22 cellular contexts compared by ENCODE assay signal in genomic region chr6:87214831-87215230, GRCh38. TPM values are rescaled to one million over a fixed set of nuclear protein-coding genes. Genes with fewer than 3 reads are reported as not detected.
A peak's percentile ranks its signal among the peaks of the same experiment; 100 is the strongest.
DNase-seq lines count a peak whose midpoint lies in the region; ATAC-seq, FAIRE-seq and TF ChIP-seq lines count a peak whose summit lies in the region.
"Had no signal": no experiment of that assay in that cellular context is flagged by ENCODE, and none has a peak within 500 bp of the region (broad histone marks: within the 10 kb centered on the region; RNA-seq: fewer than 3 reads in every experiment).

No MANE protein-coding gene starts in this region.

- ATAC-seq in HepG2: no peak
- ATAC-seq: A549 had no signal

- H3K4me3 Mint-ChIP-seq in Calu3 (ENCODE audit: low read depth, unreplicated experiment) (peak overlapping the region; percentile 64), mesothelial cell of epicardium (no peak overlapping the region)
- H3K4me3 Mint-ChIP-seq: CD4-positive, alpha-beta memory T cell had no signal

- intact Hi-C loops in Calu3 (cut with micrococcal nuclease; ENCODE audit: unreplicated experiment) (no loop called here), HepG2 (cut with micrococcal nuclease; ENCODE audit: unreplicated experiment) (no loop called here)

- H3K36me3 ChIP-seq in HUES48 (ENCODE audit: control insufficient read depth, insufficient read depth, low read length) (peaks cover 43% of the 10 kb centered on the region), smooth muscle cell (ENCODE audit: low read depth) (peaks cover 16% of the 10 kb centered on the region), HepG2 (replicated peaks in 1 of 2; ENCODE audit: control insufficient read depth in 1 of 2, insufficient read depth in 2 of 2, low read length in 2 of 2) (peaks cover 4 to 33% of the 10 kb centered on the region in 2 experiments)

- H3K4me1 Mint-ChIP-seq in Calu3 (ENCODE audit: low read depth, unreplicated experiment): peaks cover 28% of the 10 kb centered on the region
- H3K4me1 Mint-ChIP-seq in mesothelial cell of epicardium: peaks cover 14% of the 10 kb centered on the region

- H3K9me3 Mint-ChIP-seq in Calu3 (ENCODE audit: low read depth, unreplicated experiment): no peaks in the 10 kb centered on the region
- H3K9me3 Mint-ChIP-seq in mesothelial cell of epicardium: no peaks in the 10 kb centered on the region
- H3K9me3 Mint-ChIP-seq: CD4-positive, alpha-beta memory T cell had no signal

- H3K4me3 ChIP-seq in HUES48 (ENCODE audit: low read depth, low read length) (no peak overlapping the region), smooth muscle cell (no peak overlapping the region), HepG2 (replicated peaks in 1 of 3; ENCODE audit: insufficient read depth in 1 of 3, low read depth in 2 of 3, low read length in 3 of 3) (no peak overlapping the region)
- H3K4me3 ChIP-seq: A549; BLaER1 treated with 17β-estradiol and CSF1 and Interleukin-3, amounts not matched to agents 10 nM and 100 nM; SK-N-MC had no signal

- TF ChIP-seq POLR2A in HepG2 (IDR thresholded peaks at IDR 0.05; ENCODE audit: insufficient read depth in 1 of 2, low read depth in 2 of 2, low read length in 2 of 2): no peak

- no peak overlapping the region for H3K4me2 ChIP-seq in smooth muscle cell
- no peak overlapping the region for H3K4me2 ChIP-seq in HepG2 (ENCODE audit: low read depth, low read length)
- H3K4me2 ChIP-seq: A549; BLaER1 treated with 17β-estradiol and CSF1 and Interleukin-3, amounts not matched to agents 10 nM and 100 nM had no signal

- H3K9ac ChIP-seq in HUES48 (ENCODE audit: low read depth, low read length) (no peak overlapping the region), smooth muscle cell (ENCODE audit: low read depth) (no peak overlapping the region), HepG2 (ENCODE audit: insufficient read depth, low read depth, low read length) (no peak overlapping the region)
- H3K9ac ChIP-seq: BLaER1 treated with 17β-estradiol and CSF1 and Interleukin-3, amounts not matched to agents 10 nM and 100 nM had no signal

- H3K27me3 Mint-ChIP-seq in Calu3 (ENCODE audit: unreplicated experiment): no peaks in the 10 kb centered on the region
- H3K27me3 Mint-ChIP-seq in mesothelial cell of epicardium (ENCODE audit: low read depth): no peaks in the 10 kb centered on the region
- H3K27me3 Mint-ChIP-seq: CD4-positive, alpha-beta memory T cell had no signal

- in situ Hi-C loops in HepG2 (cut with HindIII; ENCODE audit: extremely low pct_ligation_motif_present, low pct_unique_long_range_greater_than_20kb): no loop called here

- TF ChIP-seq EP300 in HepG2 (IDR thresholded peaks at IDR 0.05; ENCODE audit: low read depth in 2 of 2, low read length in 2 of 2) (no peak), HepG2 (CRISPR knock-in tag; IDR thresholded peaks at IDR 0.05; ENCODE audit: borderline replicate concordance) (no peak)

- H3K4me1 ChIP-seq in HUES48 (ENCODE audit: control insufficient read depth, insufficient read depth, low read length): peaks cover 50% of the 10 kb centered on the region
- peaks cover 6% of the 10 kb centered on the region for H3K4me1 ChIP-seq in smooth muscle cell (ENCODE audit: low read depth)
- H3K4me1 ChIP-seq in HepG2 (ENCODE audit: insufficient read depth, low read length): peaks cover 26% of the 10 kb centered on the region
- H3K4me1 ChIP-seq: A549 had no signal

- H3K36me3 Mint-ChIP-seq in Calu3 (ENCODE audit: insufficient read depth, unreplicated experiment): peaks cover 21% of the 10 kb centered on the region
- peaks cover 16% of the 10 kb centered on the region for H3K36me3 Mint-ChIP-seq in mesothelial cell of epicardium

- H3K9me3 ChIP-seq in HUES48 (ENCODE audit: control insufficient read depth, insufficient read depth, low read length): no peaks in the 10 kb centered on the region
- no peaks in the 10 kb centered on the region for H3K9me3 ChIP-seq in smooth muscle cell (replicated peaks; ENCODE audit: low read depth)
- no peaks in the 10 kb centered on the region for H3K9me3 ChIP-seq in HepG2 (ENCODE audit: low read length)
- H3K9me3 ChIP-seq: A549; BLaER1 treated with 17β-estradiol and CSF1 and Interleukin-3, amounts not matched to agents 10 nM and 100 nM had no signal

- CTCF ChIA-PET in Calu3 (lab: Charles Lee) (interaction anchor here (0.7 to 1.2 kb wide), 2 partner anchors 83 to 148 kb away, joined by 3 read pairs; no protein-coding TSS in a partner anchor), HepG2 (lab: Yijun Ruan, JAX; ENCODE audit: low intra/inter-chr PET ratio, low total read pairs) (no interaction called here)

- no peak for TF ChIP-seq RAD21 in HepG2 (CRISPR knock-in tag; IDR thresholded peaks at IDR 0.05)

- DNase-seq in Calu3 (no peak), mesothelial cell of epicardium (ENCODE audit: low spot score in 2 of 2, unreplicated experiment in 2 of 2) (no peak), smooth muscle cell (lab: John Stamatoyannopoulos, UW; ENCODE audit: unreplicated experiment) (no peak), HepG2 (ENCODE audit: low spot score) (no peak), islet precursor cell (no peak), SIG-M5 treated with dmso at 0.1 percent for 504 hours (lab: John Stamatoyannopoulos, UW; ENCODE audit: unreplicated experiment) (no peak)
- DNase-seq: AML-193; CD4-positive, alpha-beta memory T cell; DND-41; NCI-H1048; NCI-H1417; NCI-H1694; NCI-H2029 treated with DMSO at 0.1 percent for 48 hours; NCI-H526 treated with DMSO at 0.1 percent for 48 hours; RPMI8226; SHP77 had no signal

- peaks cover 2% of the 10 kb centered on the region for H3F3A ChIP-seq in smooth muscle cell (ENCODE audit: low read depth)

- TF ChIP-seq CTCF in Calu3 (IDR thresholded peaks at IDR 0.05; ENCODE audit: unreplicated experiment): no peak
- no peak for TF ChIP-seq CTCF in mesothelial cell of epicardium (IDR thresholded peaks at IDR 0.05; ENCODE audit: unreplicated experiment)
- no peak for TF ChIP-seq CTCF in smooth muscle cell (IDR thresholded peaks at IDR 0.05; ENCODE audit: borderline replicate concordance, insufficient read depth, poor library complexity, severe bottlenecking)
- TF ChIP-seq CTCF in HepG2 (CRISPR knock-in tag; IDR thresholded peaks at IDR 0.05): no peak

- FAIRE-seq in HepG2 (lab: Jason Lieb, UNC): no peak
- FAIRE-seq: A549, GM19239, H54 had no signal

- H4K20me1 ChIP-seq in smooth muscle cell (ENCODE audit: low read depth) (peaks cover 99% of the 10 kb centered on the region), HepG2 (ENCODE audit: insufficient read depth, low read length) (peaks cover 51% of the 10 kb centered on the region)

- H3K27ac ChIP-seq in HUES48 (ENCODE audit: low read depth, low read length): peak overlapping the region; percentile 65
- peak overlapping the region; percentile 61 for H3K27ac ChIP-seq in smooth muscle cell (ENCODE audit: low read depth)
- no peak overlapping the region for H3K27ac ChIP-seq in HepG2 (ENCODE audit: extremely low read length, insufficient read depth, low read length)
- H3K27ac ChIP-seq: A549; BLaER1 treated with 17β-estradiol and CSF1 and Interleukin-3, amounts not matched to agents 10 nM and 100 nM; SK-N-MC had no signal

- H3K79me2 ChIP-seq in smooth muscle cell (ENCODE audit: low read depth): peaks cover 78% of the 10 kb centered on the region
- peaks cover 59% of the 10 kb centered on the region for H3K79me2 ChIP-seq in HepG2 (ENCODE audit: insufficient read depth, low read length)

- H2AFZ ChIP-seq in smooth muscle cell (ENCODE audit: low read depth): no peak overlapping the region
- no peak overlapping the region for H2AFZ ChIP-seq in HepG2 (ENCODE audit: low read length)

- H3K27me3 ChIP-seq in HUES48 (ENCODE audit: control insufficient read depth, insufficient read depth, low read length) (no peaks in the 10 kb centered on the region), smooth muscle cell (ENCODE audit: low read depth) (no peaks in the 10 kb centered on the region), HepG2 (ENCODE audit: control insufficient read depth in 1 of 2, insufficient read depth in 2 of 2, low read length in 2 of 2) (no peaks in the 10 kb centered on the region)
- H3K27me3 ChIP-seq: BLaER1 treated with 17β-estradiol and CSF1 and Interleukin-3, amounts not matched to agents 10 nM and 100 nM had no signal

- POLR2A ChIA-PET in HepG2 (lab: Yijun Ruan, JAX): no interaction called here

- BruUV-seq in Calu3 (replicated peaks; lab: Mats Ljungman, UMichigan) (no TSS peak), HepG2 (replicated peaks; lab: Mats Ljungman, UMichigan) (no TSS peak)

- peak overlapping the region; percentile 96 for H3K27ac Mint-ChIP-seq in Calu3 (ENCODE audit: unreplicated experiment)
- peak overlapping the region; percentile 18 for H3K27ac Mint-ChIP-seq in mesothelial cell of epicardium

TF ChIP-seq in HepG2, 621 proteins besides CTCF, POLR2A, EP300 and RAD21 (continues in another document):
- TF ChIP-seq MTA3 (CRISPR knock-in tag; IDR thresholded peaks at IDR 0.05) (no peak), ZEB1 (IDR thresholded peaks at IDR 0.05; ENCODE audit: insufficient replicate concordance, low read depth) (no peak), KLF16 (CRISPR knock-in tag; IDR thresholded peaks at IDR 0.05) (no peak)

RNA-seq across cellular contexts. Expression of gene ZNF292, which starts 59.5 kb away (rescaled TPM):
- total RNA-seq in Calu3 (2022) (41.6 and 44.6 TPM in 2 replicates), mesothelial cell of epicardium (106 to 112 TPM (median 108 TPM) in 3 replicates), smooth muscle cell (46.7 and 50.3 TPM in 2 replicates), HepG2 (2016; rRNA removed; fragmentation: Illumina TruSeq; extraction: Trizol) (12.8 and 15.4 TPM in 2 replicates)
- polyA plus RNA-seq in smooth muscle cell (29.4 and 33.7 TPM in 2 replicates), HepG2 (2011; rRNA removed) (5.6 and 9.9 TPM in 2 replicates)
- 70.6 and 73.9 TPM in 2 replicates for total RNA-seq in HepG2 (2016; cell fraction: cytosol; rRNA removed; fragmentation: Illumina TruSeq; extraction: Trizol; ENCODE audit: low read depth)
- total RNA-seq in HepG2 (2016; cell fraction: insoluble cytoplasmic fraction; rRNA removed; fragmentation: Illumina TruSeq; extraction: Trizol): 12.7 and 13.8 TPM in 2 replicates
- total RNA-seq in HepG2 (2016; cell fraction: membrane; rRNA removed; fragmentation: Illumina TruSeq; extraction: Trizol): 15.6 and 16.5 TPM in 2 replicates
- total RNA-seq in HepG2 (2016; cell fraction: nucleus; rRNA removed; fragmentation: Illumina TruSeq; extraction: Trizol): 38.9 and 39.3 TPM in 2 replicates
- polyA plus RNA-seq in HepG2 (2011; cell fraction: cytosol; rRNA removed): 1.6 and 2.3 TPM in 2 replicates
- 14.5 and 16.5 TPM in 2 replicates for polyA plus RNA-seq in HepG2 (2011; cell fraction: nucleus; rRNA removed)
- 8.2 and 8.5 TPM in 2 replicates for polyA plus RNA-seq in HepG2 (2012)
- 0.14 and 0.21 TPM in 2 replicates for polyA plus RNA-seq in HepG2 (2016; cell fraction: cytosol; fragmentation: Illumina TruSeq; extraction: Trizol; ENCODE audit: low read depth)
- 4.9 and 5.6 TPM in 2 replicates for polyA plus RNA-seq in HepG2 (2016; cell fraction: insoluble cytoplasmic fraction; fragmentation: Illumina TruSeq; extraction: Trizol; ENCODE audit: low read depth)
- 0.45 and 0.56 TPM in 2 replicates for polyA plus RNA-seq in HepG2 (2016; cell fraction: membrane; fragmentation: Illumina TruSeq; extraction: Trizol; ENCODE audit: low read depth)
- polyA plus RNA-seq in HepG2 (2016; cell fraction: nucleus; fragmentation: Illumina TruSeq; extraction: Trizol; ENCODE audit: insufficient read depth, low read depth): 19.9 and 22.9 TPM in 2 replicates
- polyA minus RNA-seq in HepG2 (2011; rRNA and poly(A)+ RNA removed; ENCODE audit: low replicate concordance): 15.3 and 25.7 TPM in 2 replicates
- 14.0 and 14.8 TPM in 2 replicates for polyA minus RNA-seq in HepG2 (2011; cell fraction: cytosol; rRNA and poly(A)+ RNA removed)
- polyA minus RNA-seq in HepG2 (2011; cell fraction: nucleus; rRNA and poly(A)+ RNA removed): 192 and 247 TPM in 2 replicates
